ENCODE assay signal across 18 cellular contexts in the genomic region with DNA sequence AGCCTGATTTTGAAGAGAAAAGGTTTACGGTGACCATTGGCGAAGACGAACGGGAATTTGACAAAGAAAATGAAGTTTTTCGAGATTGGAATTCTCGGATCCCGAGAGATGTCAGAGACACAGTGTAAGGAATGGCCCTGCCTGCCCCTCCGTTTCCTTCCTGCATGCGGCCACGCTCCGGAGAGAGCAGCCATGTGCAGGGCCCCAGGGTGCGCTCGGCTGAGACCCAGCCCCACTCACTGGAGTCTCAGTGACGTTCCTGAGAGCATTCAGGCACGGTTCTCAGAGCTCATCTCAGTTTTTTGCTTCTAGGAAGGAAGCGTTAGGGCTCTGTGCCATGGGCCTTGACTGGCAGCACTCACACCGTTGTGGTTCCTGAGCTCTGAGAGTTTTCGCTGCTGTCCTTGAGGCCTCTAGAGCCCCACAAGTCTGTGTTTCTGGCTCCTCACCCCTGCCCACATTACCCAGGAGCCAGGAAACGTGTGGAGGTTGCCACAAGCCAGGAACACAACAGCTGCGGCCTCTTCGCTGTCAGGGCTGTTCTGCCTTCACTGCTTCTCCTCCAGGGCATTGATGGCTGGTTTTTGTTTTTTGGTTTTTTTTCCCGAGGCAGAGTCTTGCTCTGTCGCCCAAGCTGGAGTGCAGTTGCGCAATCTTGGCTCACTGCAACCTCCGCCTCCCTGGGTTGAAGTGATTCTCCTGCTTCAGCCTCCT. TPM values are rescaled to one million over a fixed set of nuclear protein-coding genes. Genes with fewer than 3 reads are reported as not detected.
A peak's percentile ranks its signal among the peaks of the same experiment; 100 is the strongest.
DNase-seq lines count a peak whose midpoint lies in the region; ATAC-seq and TF ChIP-seq lines count a peak whose summit lies in the region.
"Had no signal": no experiment of that assay in that cellular context is flagged by ENCODE, and none has a peak within 500 bp of the region (broad histone marks: within the 10 kb centered on the region; RNA-seq: fewer than 3 reads in every experiment).

No MANE protein-coding gene starts in this region.

- peaks cover 2% of the 10 kb centered on the region for H3K36me3 Mint-ChIP-seq in T-helper 17 cell (ENCODE audit: low read depth)

- no peak for ATAC-seq in T-helper 17 cell

- WGBS in sigmoid colon, 2 donors, result 89 to 92% methylated on average over 25 of the region's 25 CpGs

- TF ChIP-seq POLR2A in sigmoid colon (IDR thresholded peaks at IDR 0.05), result no peak

- no peak for TF ChIP-seq CTCF in left ventricle myocardium inferior (IDR thresholded peaks at IDR 0.05; ENCODE audit: borderline replicate concordance)
- TF ChIP-seq CTCF in sigmoid colon (IDR thresholded peaks at IDR 0.05), result no peak

- H3K4me3 ChIP-seq in BLaER1 (peak overlapping the region; percentile 47), left ventricle myocardium inferior (peak overlapping the region; percentile 26), sigmoid colon (no peak overlapping the region)
- H3K4me3 ChIP-seq: hepatocyte had no signal

- H3K4me2 ChIP-seq in BLaER1, result peak overlapping the region; percentile 86
- H3K4me2 ChIP-seq: hepatocyte had no signal

- H3K27ac Mint-ChIP-seq in T-helper 17 cell, result peak overlapping the region; percentile 54

- DNase-seq in T-helper 17 cell (no peak), left ventricle myocardium inferior (peak; percentile 29), sigmoid colon (peak; percentile 77), globus pallidus (ENCODE audit: low spot score) (no peak), AML-193 (lab: John Stamatoyannopoulos, UW) (no peak), NCI-H1417 (lab: John Stamatoyannopoulos, UW) (no peak)
- no peak for DNase-seq in activated CD4-positive, CD25-positive, alpha-beta regulatory T cell treated with anti-CD3 and anti-CD28 coated beads, Interleukin-2, amount 50 U/mL, for 72 hours
- DNase-seq: activated CD4-positive, CD25-positive, alpha-beta regulatory T cell; activated naive CD4-positive, alpha-beta T cell treated with anti-CD3 and anti-CD28 coated beads, Interleukin-2, amount 50 U/mL, for 16 hours; kidney glomerular epithelial cell; NCI-H187 treated with DMSO at 0.1 percent for 48 hours; NCI-H526 treated with DMSO at 0.1 percent for 48 hours; retina; stimulated activated CD4-positive, alpha-beta T cell treated with anti-CD3 and anti-CD28 coated beads, Interleukin-4, amount 100 ng/mL, for 4 hours had no signal

- H3K27me3 Mint-ChIP-seq in T-helper 17 cell, result no peaks in the 10 kb centered on the region
- H3K27me3 Mint-ChIP-seq: central memory CD8-positive, alpha-beta T cell had no signal

- peak overlapping the region; percentile 65 for H3K9ac ChIP-seq in BLaER1

- peaks cover 75% of the 10 kb centered on the region for H3K4me1 ChIP-seq in BLaER1
- H3K4me1 ChIP-seq in left ventricle myocardium inferior, result peaks cover 64% of the 10 kb centered on the region
- peaks cover 0 to 5% (median 0%) of the 10 kb centered on the region in 4 donors for H3K4me1 ChIP-seq in sigmoid colon

- H3K4me1 Mint-ChIP-seq in T-helper 17 cell, result peaks cover 2% of the 10 kb centered on the region

- H3K36me3 ChIP-seq in BLaER1 (peaks cover 64% of the 10 kb centered on the region), left ventricle myocardium inferior (peaks cover 56% of the 10 kb centered on the region), sigmoid colon (peaks cover 6 to 67% (median 35%) of the 10 kb centered on the region in 4 donors)

- H3K9me3 ChIP-seq in BLaER1, result no peaks in the 10 kb centered on the region
- no peaks in the 10 kb centered on the region for H3K9me3 ChIP-seq in T-helper 17 cell (ENCODE audit: control insufficient read depth, low read length, poor library complexity, severe bottlenecking)
- no peaks in the 10 kb centered on the region for H3K9me3 ChIP-seq in left ventricle myocardium inferior (replicated peaks)
- no peaks in the 10 kb centered on the region for H3K9me3 ChIP-seq in sigmoid colon

- intact Hi-C loops in left ventricle myocardium inferior (cut with micrococcal nuclease) (no loop called here), sigmoid colon (cut with DNase I) (no loop called here)

- H3K27me3 ChIP-seq in BLaER1, result no peaks in the 10 kb centered on the region
- H3K27me3 ChIP-seq in left ventricle myocardium inferior (ENCODE audit: low read depth), result no peaks in the 10 kb centered on the region
- H3K27me3 ChIP-seq in sigmoid colon, result no peaks in the 10 kb centered on the region
- H3K27me3 ChIP-seq: hepatocyte had no signal

- H4K20me1 ChIP-seq in BLaER1, result peaks cover 54% of the 10 kb centered on the region

- no peak for TF ChIP-seq EP300 in sigmoid colon (IDR thresholded peaks at IDR 0.05)

- H3K27ac ChIP-seq in BLaER1 (peak overlapping the region; percentile 79), left ventricle myocardium inferior (replicated peaks) (peak overlapping the region; percentile 92), sigmoid colon (peak overlapping the region; percentile 29 to 55 (median 40))
- H3K27ac ChIP-seq: hepatocyte had no signal

- no peak overlapping the region for H3K4me3 Mint-ChIP-seq in T-helper 17 cell
- H3K4me3 Mint-ChIP-seq: central memory CD8-positive, alpha-beta T cell had no signal

RNA-seq across cellular contexts. Expression of gene ZC3H18, which starts 29.8 kb away (rescaled TPM):
- total RNA-seq in T-helper 17 cell (100 to 1,000 TPM; 100 to 141 TPM), left ventricle myocardium inferior (21.3 TPM), sigmoid colon (10 to 100 TPM; 15.5 to 22.1 (median 16.6) TPM)
- 10 to 100 TPM in 2 of 3 donors, 1 to 10 TPM in 1; 9.6 to 37.7 (median 13.6) TPM for polyA plus RNA-seq in sigmoid colon

RNA-seq across cellular contexts. Expression of gene IL17C, which starts 38.4 kb away (rescaled TPM):
- total RNA-seq in T-helper 17 cell, result under 1 TPM; 0.65 to 0.86 TPM
- not detected for total RNA-seq in left ventricle myocardium inferior
- not detected for total RNA-seq in sigmoid colon
- polyA plus RNA-seq in sigmoid colon, result under 1 TPM in 1 of 3 donors, not detected in 2; 0.96 TPM
- total RNA-seq: hepatocyte, LHCN-M2 had no signal

RNA-seq across cellular contexts. Expression of gene CYBA, which starts 50.9 kb away (rescaled TPM):
- 100 to 1,000 TPM; 346 to 383 TPM for total RNA-seq in T-helper 17 cell
- 42.6 TPM for total RNA-seq in left ventricle myocardium inferior
- 100 to 1,000 TPM in 2 of 4 donors, 10 to 100 TPM in 2; 63.1 to 147 (median 105) TPM for total RNA-seq in sigmoid colon
- polyA plus RNA-seq in sigmoid colon, result 100 to 1,000 TPM in 2 of 3 donors, 10 to 100 TPM in 1; 81.1 to 429 (median 208) TPM

Comparison
In these comparisons a context has a peak if more than half of its experiments do, and no peak if none do; other contexts are left out.
1. H3K27ac ChIP-seq: peak in every context shown above with its lines; median percentile 92 in left ventricle myocardium inferior; 79 in BLaER1; 40 in sigmoid colon.
2. H3K4me3 ChIP-seq: peak in BLaER1 (single experiment) and left ventricle myocardium inferior (single experiment); none in sigmoid colon (0 of 4).
3. DNase-seq: peak in left ventricle myocardium inferior (single experiment) and sigmoid colon (single experiment); none in T-helper 17 cell (0 of 3), activated CD4-positive, CD25-positive, alpha-beta regulatory T cell treated with anti-CD3 and anti-CD28 coated beads, Interleukin-2, amount 50 U/mL, for 72 hours (single experiment), globus pallidus (single experiment), AML-193 (0 of 2) and NCI-H1417 (0 of 3).